Comparison of ENCODE assay signal across 12 cellular contexts in genomic region chr3:27715454-27715806, GRCh38. TPM values are rescaled to one million over a fixed set of nuclear protein-coding genes. Genes with fewer than 3 reads are reported as not detected.
DNase-seq lines count a peak whose midpoint lies in the region; ATAC-seq and TF ChIP-seq lines count a peak whose summit lies in the region.
"Had no signal": no experiment of that assay in that cellular context is flagged by ENCODE, and none has a peak within 500 bp of the region (broad histone marks: within the 10 kb centered on the region; RNA-seq: fewer than 3 reads in every experiment).

No MANE protein-coding gene starts in this region.

- peaks cover 22% of the 10 kb centered on the region for H3K4me1 Mint-ChIP-seq in activated CD8-positive, alpha-beta T cell treated with anti-CD3 and anti-CD28 coated beads for 36 hours (ENCODE audit: low read depth)

- peak overlapping the region in 1 of 12 donors; percentile 65 for H3K27ac ChIP-seq in heart left ventricle
- no peak overlapping the region for H3K27ac ChIP-seq in right atrium auricular region
- no peak overlapping the region for H3K27ac ChIP-seq in iPS-20b (ENCODE audit: low read length)
- H3K27ac ChIP-seq in upper lobe of left lung: peak overlapping the region in 2 of 4 donors; percentile 19 to 40
- H3K27ac ChIP-seq in gastrocnemius medialis: no peak overlapping the region
- H3K27ac ChIP-seq: parathyroid adenoma had no signal

- no peaks in the 10 kb centered on the region for H3K9me3 ChIP-seq in heart left ventricle
- no peaks in the 10 kb centered on the region for H3K9me3 ChIP-seq in right atrium auricular region
- no peaks in the 10 kb centered on the region; the same call in 1 of the 2 replicates for H3K9me3 ChIP-seq in iPS-20b (ENCODE audit: insufficient read depth, low read depth, low read length)
- H3K9me3 ChIP-seq in upper lobe of left lung: no peaks in the 10 kb centered on the region
- H3K9me3 ChIP-seq in gastrocnemius medialis: no peaks in the 10 kb centered on the region

- H3K36me3 Mint-ChIP-seq in activated CD8-positive, alpha-beta T cell treated with anti-CD3 and anti-CD28 coated beads for 36 hours (ENCODE audit: low read depth): peaks cover 5% of the 10 kb centered on the region

- peaks cover 23% of the 10 kb centered on the region for H3K27me3 Mint-ChIP-seq in activated CD8-positive, alpha-beta T cell treated with anti-CD3 and anti-CD28 coated beads for 36 hours

- H3K4me1 ChIP-seq in heart left ventricle: peaks cover 0 to 33% (median 12%) of the 10 kb centered on the region in 12 donors
- peaks cover 0 to 29% of the 10 kb centered on the region in 2 donors for H3K4me1 ChIP-seq in right atrium auricular region
- peaks cover 40% of the 10 kb centered on the region for H3K4me1 ChIP-seq in iPS-20b (ENCODE audit: insufficient read depth, low read length)
- peaks cover 28 to 38% (median 33%) of the 10 kb centered on the region in 4 donors for H3K4me1 ChIP-seq in upper lobe of left lung
- H3K4me1 ChIP-seq in gastrocnemius medialis: peaks cover 10 to 23% of the 10 kb centered on the region in 2 donors

- in situ Hi-C loops in gastrocnemius medialis (cut with MboI; ENCODE audit: low sequenced_read_pairs in 4 of 4): loop anchor here (10.0 to 25.0 kb wide), 4 partner anchors 547 to 609 kb away; no protein-coding TSS in a partner anchor

- H3K36me3 ChIP-seq in heart left ventricle (no peaks in the 10 kb centered on the region), right atrium auricular region (no peaks in the 10 kb centered on the region), iPS-20b (ENCODE audit: insufficient read depth, low read depth, low read length) (no peaks in the 10 kb centered on the region), upper lobe of left lung (no peaks in the 10 kb centered on the region), gastrocnemius medialis (no peaks in the 10 kb centered on the region)

- CTCF ChIA-PET in activated CD8-positive, alpha-beta T cell treated with anti-CD3 and anti-CD28 coated beads for 36 hours (lab: Charles Lee): interaction anchor here (1.0 to 8.4 kb wide), 5 partner anchors 10 to 612 kb away, joined by 3 to 72 read pairs (median 3); no protein-coding TSS in a partner anchor

- H3K4me3 Mint-ChIP-seq in activated CD8-positive, alpha-beta T cell treated with anti-CD3 and anti-CD28 coated beads for 36 hours: peak overlapping the region; percentile 91

- no peak for TF ChIP-seq EP300 in upper lobe of left lung (IDR thresholded peaks at IDR 0.05)

- POLR2A ChIA-PET in activated CD8-positive, alpha-beta T cell treated with anti-CD3 and anti-CD28 coated beads for 36 hours (lab: Charles Lee): no interaction called here

- H3K9me3 Mint-ChIP-seq in activated CD8-positive, alpha-beta T cell treated with anti-CD3 and anti-CD28 coated beads for 36 hours: no peaks in the 10 kb centered on the region
- H3K9me3 Mint-ChIP-seq: T-helper 1 cell treated with Interleukin-12 subunit alpha and Interleukin-12 subunit beta and Interleukin-4 antibody, amounts not matched to agents 30 μg/mL and 1 μg/mL, for 36 hours had no signal

- TF ChIP-seq POLR2A in heart left ventricle (IDR thresholded peaks at IDR 0.05): no peak
- TF ChIP-seq POLR2A in upper lobe of left lung (IDR thresholded peaks at IDR 0.05): no peak
- TF ChIP-seq POLR2A in gastrocnemius medialis (IDR thresholded peaks at IDR 0.05): no peak

- H3K4me3 ChIP-seq in heart left ventricle (peak overlapping the region in 9 of 12 donors; percentile 4 to 69 (median 22)), right atrium auricular region (peak overlapping the region in 1 of 2 donors; percentile 27), iPS-20b (ENCODE audit: low read length) (peak overlapping the region; percentile 67; the same call in 1 of the 2 replicates), upper lobe of left lung (peak overlapping the region in 3 of 4 donors; percentile 10 to 59 (median 28)), gastrocnemius medialis (no peak overlapping the region)

- WGBS in heart left ventricle, 4 donors: 13 to 22% (median 17%) methylated on average over 8 to 11 of the region's 11 CpGs
- WGBS in upper lobe of left lung, 2 donors: 8 to 11% methylated on average over 9 to 11 of the region's 11 CpGs

- no peak overlapping the region for H3K9ac ChIP-seq in iPS-20b (ENCODE audit: low read depth, low read length)
- H3K9ac ChIP-seq: parathyroid adenoma had no signal

- no peak for TF ChIP-seq CTCF in heart left ventricle (IDR thresholded peaks at IDR 0.05)
- TF ChIP-seq CTCF in right atrium auricular region (IDR thresholded peaks at IDR 0.05): no peak
- TF ChIP-seq CTCF in activated CD8-positive, alpha-beta T cell treated with anti-CD3 and anti-CD28 coated beads for 36 hours (IDR thresholded peaks at IDR 0.05): no peak
- no peak for TF ChIP-seq CTCF in upper lobe of left lung (IDR thresholded peaks at IDR 0.05)
- TF ChIP-seq CTCF in gastrocnemius medialis (IDR thresholded peaks at IDR 0.05 in 4 of 5, conservative IDR thresholded peaks at IDR 0.05 in 1 of 5): no peak
- no peak for TF ChIP-seq CTCF in omental fat pad (IDR thresholded peaks at IDR 0.05)

- intact Hi-C loops in heart left ventricle (cut with DNase I) (loop anchor here in 2 of 10 donors (10.0 kb wide), 3 partner anchors 569 to 609 kb away; no protein-coding TSS in a partner anchor), gastrocnemius medialis (cut with DNase I; ENCODE audit: low total_unique reads) (no loop called here)
- intact Hi-C loops in activated CD8-positive, alpha-beta T cell treated with anti-CD3 and anti-CD28 coated beads for 36 hours (cut with micrococcal nuclease): no loop called here

- DNase-seq in heart left ventricle (no peak), right atrium auricular region (ENCODE audit: low spot score) (no peak), upper lobe of left lung (no peak), gastrocnemius medialis (no peak), omental fat pad (ENCODE audit: low spot score) (no peak)
- DNase-seq in activated CD8-positive, alpha-beta T cell treated with anti-CD3 and anti-CD28 coated beads for 36 hours: no peak
- no peak for DNase-seq in activated effector memory CD4-positive, alpha-beta T cell treated with Interleukin-2 at 50 U/mL for 16 hours
- DNase-seq: stimulated activated CD4-positive, alpha-beta T cell treated with anti-CD3 and anti-CD28 coated beads, Interleukin-4, amount 100 ng/mL, for 4 hours had no signal

- H3K27me3 ChIP-seq in heart left ventricle (peaks cover 21 to 85% (median 55%) of the 10 kb centered on the region in 9 donors), right atrium auricular region (peaks cover 8 to 25% of the 10 kb centered on the region in 2 donors), iPS-20b (ENCODE audit: insufficient read depth, low read length) (peaks cover 97% of the 10 kb centered on the region), upper lobe of left lung (peaks cover 0 to 33% (median 11%) of the 10 kb centered on the region in 4 donors), gastrocnemius medialis (peaks cover 61 to 92% (median 69%) of the 10 kb centered on the region in 3 donors)

- no peak for ATAC-seq in heart left ventricle
- ATAC-seq in activated CD8-positive, alpha-beta T cell treated with anti-CD3 and anti-CD28 coated beads for 36 hours: no peak
- no peak for ATAC-seq in upper lobe of left lung (ENCODE audit: low FRiP score in 2 of 2)
- no peak for ATAC-seq in gastrocnemius medialis
- ATAC-seq in omental fat pad (ENCODE audit: low FRiP score): no peak

- peak overlapping the region; percentile 92 for H3K27ac Mint-ChIP-seq in activated CD8-positive, alpha-beta T cell treated with anti-CD3 and anti-CD28 coated beads for 36 hours
- H3K27ac Mint-ChIP-seq: T-helper 1 cell treated with Interleukin-12 subunit alpha and Interleukin-12 subunit beta and Interleukin-4 antibody, amounts not matched to agents 30 μg/mL and 1 μg/mL, for 36 hours had no signal

RNA-seq across cellular contexts. Expression of gene EOMES, which starts 6.7 kb away (rescaled TPM):
- total RNA-seq in heart left ventricle (1 to 10 TPM in 1 of 9 donors, under 1 TPM in 5, not detected in 3; 0.05 to 2.1 (median 0.27) TPM), right atrium auricular region (under 1 TPM in 1 of 2 donors, not detected in 1; 0.16 TPM), upper lobe of left lung (1 to 10 TPM in 3 of 6 donors, under 1 TPM in 3; 0.44 to 2.1 (median 1.1) TPM), gastrocnemius medialis (not detected), omental fat pad (under 1 TPM in 3 of 4 donors, not detected in 1; 0.19 to 0.63 (median 0.48) TPM)
- polyA plus RNA-seq in heart left ventricle: under 1 TPM; 0.04 TPM
- 1 to 10 TPM; 4.2 to 4.4 TPM for total RNA-seq in activated CD8-positive, alpha-beta T cell treated with anti-CD3 and anti-CD28 coated beads for 36 hours
- total RNA-seq: bronchial epithelial cell had no signal

Comparison
In these comparisons a context has a peak if more than half of its experiments do, and no peak if none do; other contexts are left out.
1. H3K4me3 ChIP-seq: peak in heart left ventricle (9 of 12), iPS-20b (single experiment) and upper lobe of left lung (3 of 4); none in gastrocnemius medialis (0 of 4).